In the genomic region with DNA sequence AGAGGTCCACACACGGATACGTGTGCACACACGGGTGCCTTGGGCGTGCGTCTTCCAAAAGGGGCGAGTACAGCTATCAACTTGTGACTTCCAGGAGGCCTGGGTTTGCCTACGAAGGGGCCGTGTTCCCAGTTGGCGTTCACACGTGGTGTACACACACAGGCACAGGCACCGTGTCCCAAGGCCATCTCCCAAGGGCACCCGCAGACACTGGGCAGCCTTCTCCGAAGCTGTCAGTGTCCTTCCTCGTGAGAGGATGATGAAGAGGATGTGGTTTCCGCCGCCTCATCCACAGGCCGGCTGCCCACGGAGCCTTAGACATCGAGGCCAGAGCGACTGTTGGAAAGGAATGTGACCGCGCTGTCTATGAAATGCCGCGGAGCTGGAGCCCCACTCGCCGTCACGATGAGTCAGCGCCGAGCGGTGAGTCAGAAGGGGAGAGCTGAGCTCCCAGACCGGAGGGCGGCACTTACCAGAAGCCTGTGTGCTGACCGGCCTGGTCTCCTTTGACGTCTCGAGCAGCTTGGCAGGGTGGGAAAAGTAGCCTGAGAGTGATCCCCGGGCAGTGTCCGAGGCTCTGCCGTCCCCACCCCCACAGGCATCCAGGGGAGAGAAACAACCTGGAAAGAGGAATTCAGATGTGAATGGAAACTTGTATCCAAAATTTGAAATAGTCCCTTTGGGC, we compare ENCODE assay signal across 1 cellular context.
TF ChIP-seq lines count a peak whose summit lies in the region.

No MANE protein-coding gene starts in this region.

TF ChIP-seq in K562, 482 proteins besides CTCF, POLR2A, EP300 and RAD21 (continued from another document and continues in another):
- peak; percentile 91 for TF ChIP-seq SMARCA4 (IDR thresholded peaks at IDR 0.05)
- TF ChIP-seq ZNF174 (CRISPR knock-in tag; IDR thresholded peaks at IDR 0.05), result no peak
- TF ChIP-seq, protein P1, sequence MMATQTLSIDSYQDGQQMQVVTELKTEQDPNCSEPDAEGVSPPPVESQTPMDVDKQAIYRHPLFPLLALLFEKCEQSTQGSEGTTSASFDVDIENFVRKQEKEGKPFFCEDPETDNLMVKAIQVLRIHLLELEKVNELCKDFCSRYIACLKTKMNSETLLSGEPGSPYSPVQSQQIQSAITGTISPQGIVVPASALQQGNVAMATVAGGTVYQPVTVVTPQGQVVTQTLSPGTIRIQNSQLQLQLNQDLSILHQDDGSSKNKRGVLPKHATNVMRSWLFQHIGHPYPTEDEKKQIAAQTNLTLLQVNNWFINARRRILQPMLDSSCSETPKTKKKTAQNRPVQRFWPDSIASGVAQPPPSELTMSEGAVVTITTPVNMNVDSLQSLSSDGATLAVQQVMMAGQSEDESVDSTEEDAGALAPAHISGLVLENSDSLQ (IDR thresholded peaks at IDR 0.05), result 0 out of 2 replicates have a peak, but pooled peaks have one; percentile 34
- no peak for TF ChIP-seq ZBTB1 (CRISPR knock-in tag; IDR thresholded peaks at IDR 0.05; ENCODE audit: borderline replicate concordance, low read depth)
- peak in 1 of 2 experiments; percentile 34; a peak in 1 of 4 replicates for TF ChIP-seq HDAC1 (IDR thresholded peaks at IDR 0.05)
- TF ChIP-seq RBFOX2 (IDR thresholded peaks at IDR 0.05; ENCODE audit: low read depth, low read length), result peak; percentile 59
- TF ChIP-seq, protein P2, sequence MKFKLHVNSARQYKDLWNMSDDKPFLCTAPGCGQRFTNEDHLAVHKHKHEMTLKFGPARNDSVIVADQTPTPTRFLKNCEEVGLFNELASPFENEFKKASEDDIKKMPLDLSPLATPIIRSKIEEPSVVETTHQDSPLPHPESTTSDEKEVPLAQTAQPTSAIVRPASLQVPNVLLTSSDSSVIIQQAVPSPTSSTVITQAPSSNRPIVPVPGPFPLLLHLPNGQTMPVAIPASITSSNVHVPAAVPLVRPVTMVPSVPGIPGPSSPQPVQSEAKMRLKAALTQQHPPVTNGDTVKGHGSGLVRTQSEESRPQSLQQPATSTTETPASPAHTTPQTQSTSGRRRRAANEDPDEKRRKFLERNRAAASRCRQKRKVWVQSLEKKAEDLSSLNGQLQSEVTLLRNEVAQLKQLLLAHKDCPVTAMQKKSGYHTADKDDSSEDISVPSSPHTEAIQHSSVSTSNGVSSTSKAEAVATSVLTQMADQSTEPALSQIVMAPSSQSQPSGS (CRISPR knock-in tag; IDR thresholded peaks at IDR 0.05), result peak; percentile 33; the same call in 1 of the 2 replicates
- peak; percentile 75 for TF ChIP-seq ATF7 (IDR thresholded peaks at IDR 0.05)
- TF ChIP-seq NFIC (IDR thresholded peaks at IDR 0.05), result peak; percentile 72
- TF ChIP-seq CBFB (CRISPR knock-in tag; IDR thresholded peaks at IDR 0.05), result 0 out of 2 replicates have a peak, but pooled peaks have one; percentile 35
- TF ChIP-seq PHF21A (IDR thresholded peaks at IDR 0.05; ENCODE audit: borderline replicate concordance, low read depth), result no peak
- TF ChIP-seq RB1 (IDR thresholded peaks at IDR 0.05; ENCODE audit: low read depth), result peak; percentile 48; the same call in 1 of the 2 replicates
- no peak for TF ChIP-seq KAT7 (CRISPR knock-in tag; IDR thresholded peaks at IDR 0.05; ENCODE audit: borderline replicate concordance)
- TF ChIP-seq CREM (IDR thresholded peaks at IDR 0.05; ENCODE audit: low read depth), result peak; percentile 86
- TF ChIP-seq, protein P3, sequence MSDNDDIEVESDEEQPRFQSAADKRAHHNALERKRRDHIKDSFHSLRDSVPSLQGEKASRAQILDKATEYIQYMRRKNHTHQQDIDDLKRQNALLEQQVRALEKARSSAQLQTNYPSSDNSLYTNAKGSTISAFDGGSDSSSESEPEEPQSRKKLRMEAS (CRISPR knock-in tag; IDR thresholded peaks at IDR 0.05), result peak; percentile 75
- no peak; the same call in 1 of the 2 replicates for TF ChIP-seq BACH1 (tag; IDR thresholded peaks at IDR 0.05)
- no peak for TF ChIP-seq PCBP2 (IDR thresholded peaks at IDR 0.05; ENCODE audit: low read depth, low read length, poor library complexity, severe bottlenecking)
- peak; percentile 94 for TF ChIP-seq C11orf30 (IDR thresholded peaks at IDR 0.05; ENCODE audit: low read depth)
- peak; percentile 51 for TF ChIP-seq POLR2G (IDR thresholded peaks at IDR 0.05; ENCODE audit: low read depth, low read length)
- TF ChIP-seq, protein P4, sequence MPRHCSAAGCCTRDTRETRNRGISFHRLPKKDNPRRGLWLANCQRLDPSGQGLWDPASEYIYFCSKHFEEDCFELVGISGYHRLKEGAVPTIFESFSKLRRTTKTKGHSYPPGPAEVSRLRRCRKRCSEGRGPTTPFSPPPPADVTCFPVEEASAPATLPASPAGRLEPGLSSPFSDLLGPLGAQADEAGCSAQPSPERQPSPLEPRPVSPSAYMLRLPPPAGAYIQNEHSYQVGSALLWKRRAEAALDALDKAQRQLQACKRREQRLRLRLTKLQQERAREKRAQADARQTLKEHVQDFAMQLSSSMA (CRISPR knock-in tag; IDR thresholded peaks at IDR 0.05), result no peak
- peak in 1 of 2 experiments; percentile 37; a peak in 2 of 4 replicates for TF ChIP-seq MAZ (CRISPR knock-in tag; conservative IDR thresholded peaks at IDR 0.05 in 1 of 2, IDR thresholded peaks at IDR 0.05 in 1 of 2)
- TF ChIP-seq, protein P5, sequence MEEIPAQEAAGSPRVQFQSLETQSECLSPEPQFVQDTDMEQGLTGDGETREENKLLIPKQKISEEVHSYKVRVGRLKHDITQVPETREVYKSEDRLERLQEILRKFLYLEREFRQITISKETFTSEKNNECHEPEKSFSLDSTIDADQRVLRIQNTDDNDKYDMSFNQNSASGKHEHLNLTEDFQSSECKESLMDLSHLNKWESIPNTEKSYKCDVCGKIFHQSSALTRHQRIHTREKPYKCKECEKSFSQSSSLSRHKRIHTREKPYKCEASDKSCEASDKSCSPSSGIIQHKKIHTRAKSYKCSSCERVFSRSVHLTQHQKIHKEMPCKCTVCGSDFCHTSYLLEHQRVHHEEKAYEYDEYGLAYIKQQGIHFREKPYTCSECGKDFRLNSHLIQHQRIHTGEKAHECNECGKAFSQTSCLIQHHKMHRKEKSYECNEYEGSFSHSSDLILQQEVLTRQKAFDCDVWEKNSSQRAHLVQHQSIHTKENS (CRISPR knock-in tag; IDR thresholded peaks at IDR 0.05), result no peak
- TF ChIP-seq, protein P6, sequence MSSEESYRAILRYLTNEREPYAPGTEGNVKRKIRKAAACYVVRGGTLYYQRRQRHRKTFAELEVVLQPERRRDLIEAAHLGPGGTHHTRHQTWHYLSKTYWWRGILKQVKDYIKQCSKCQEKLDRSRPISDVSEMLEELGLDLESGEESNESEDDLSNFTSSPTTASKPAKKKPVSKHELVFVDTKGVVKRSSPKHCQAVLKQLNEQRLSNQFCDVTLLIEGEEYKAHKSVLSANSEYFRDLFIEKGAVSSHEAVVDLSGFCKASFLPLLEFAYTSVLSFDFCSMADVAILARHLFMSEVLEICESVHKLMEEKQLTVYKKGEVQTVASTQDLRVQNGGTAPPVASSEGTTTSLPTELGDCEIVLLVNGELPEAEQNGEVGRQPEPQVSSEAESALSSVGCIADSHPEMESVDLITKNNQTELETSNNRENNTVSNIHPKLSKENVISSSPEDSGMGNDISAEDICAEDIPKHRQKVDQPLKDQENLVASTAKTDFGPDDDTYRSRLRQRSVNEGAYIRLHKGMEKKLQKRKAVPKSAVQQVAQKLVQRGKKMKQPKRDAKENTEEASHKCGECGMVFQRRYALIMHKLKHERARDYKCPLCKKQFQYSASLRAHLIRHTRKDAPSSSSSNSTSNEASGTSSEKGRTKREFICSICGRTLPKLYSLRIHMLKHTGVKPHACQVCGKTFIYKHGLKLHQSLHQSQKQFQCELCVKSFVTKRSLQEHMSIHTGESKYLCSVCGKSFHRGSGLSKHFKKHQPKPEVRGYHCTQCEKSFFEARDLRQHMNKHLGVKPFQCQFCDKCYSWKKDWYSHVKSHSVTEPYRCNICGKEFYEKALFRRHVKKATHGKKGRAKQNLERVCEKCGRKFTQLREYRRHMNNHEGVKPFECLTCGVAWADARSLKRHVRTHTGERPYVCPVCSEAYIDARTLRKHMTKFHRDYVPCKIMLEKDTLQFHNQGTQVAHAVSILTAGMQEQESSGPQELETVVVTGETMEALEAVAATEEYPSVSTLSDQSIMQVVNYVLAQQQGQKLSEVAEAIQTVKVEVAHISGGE (CRISPR knock-in tag; IDR thresholded peaks at IDR 0.05), result 0 out of 6 replicates have a peak, but pooled peaks of 1 of the 3 experiments have one; percentile 30
- TF ChIP-seq SMC3 (conservative IDR thresholded peaks at IDR 0.05; ENCODE audit: insufficient read depth, low read depth, low read length), result no peak
- TF ChIP-seq, protein P7, sequence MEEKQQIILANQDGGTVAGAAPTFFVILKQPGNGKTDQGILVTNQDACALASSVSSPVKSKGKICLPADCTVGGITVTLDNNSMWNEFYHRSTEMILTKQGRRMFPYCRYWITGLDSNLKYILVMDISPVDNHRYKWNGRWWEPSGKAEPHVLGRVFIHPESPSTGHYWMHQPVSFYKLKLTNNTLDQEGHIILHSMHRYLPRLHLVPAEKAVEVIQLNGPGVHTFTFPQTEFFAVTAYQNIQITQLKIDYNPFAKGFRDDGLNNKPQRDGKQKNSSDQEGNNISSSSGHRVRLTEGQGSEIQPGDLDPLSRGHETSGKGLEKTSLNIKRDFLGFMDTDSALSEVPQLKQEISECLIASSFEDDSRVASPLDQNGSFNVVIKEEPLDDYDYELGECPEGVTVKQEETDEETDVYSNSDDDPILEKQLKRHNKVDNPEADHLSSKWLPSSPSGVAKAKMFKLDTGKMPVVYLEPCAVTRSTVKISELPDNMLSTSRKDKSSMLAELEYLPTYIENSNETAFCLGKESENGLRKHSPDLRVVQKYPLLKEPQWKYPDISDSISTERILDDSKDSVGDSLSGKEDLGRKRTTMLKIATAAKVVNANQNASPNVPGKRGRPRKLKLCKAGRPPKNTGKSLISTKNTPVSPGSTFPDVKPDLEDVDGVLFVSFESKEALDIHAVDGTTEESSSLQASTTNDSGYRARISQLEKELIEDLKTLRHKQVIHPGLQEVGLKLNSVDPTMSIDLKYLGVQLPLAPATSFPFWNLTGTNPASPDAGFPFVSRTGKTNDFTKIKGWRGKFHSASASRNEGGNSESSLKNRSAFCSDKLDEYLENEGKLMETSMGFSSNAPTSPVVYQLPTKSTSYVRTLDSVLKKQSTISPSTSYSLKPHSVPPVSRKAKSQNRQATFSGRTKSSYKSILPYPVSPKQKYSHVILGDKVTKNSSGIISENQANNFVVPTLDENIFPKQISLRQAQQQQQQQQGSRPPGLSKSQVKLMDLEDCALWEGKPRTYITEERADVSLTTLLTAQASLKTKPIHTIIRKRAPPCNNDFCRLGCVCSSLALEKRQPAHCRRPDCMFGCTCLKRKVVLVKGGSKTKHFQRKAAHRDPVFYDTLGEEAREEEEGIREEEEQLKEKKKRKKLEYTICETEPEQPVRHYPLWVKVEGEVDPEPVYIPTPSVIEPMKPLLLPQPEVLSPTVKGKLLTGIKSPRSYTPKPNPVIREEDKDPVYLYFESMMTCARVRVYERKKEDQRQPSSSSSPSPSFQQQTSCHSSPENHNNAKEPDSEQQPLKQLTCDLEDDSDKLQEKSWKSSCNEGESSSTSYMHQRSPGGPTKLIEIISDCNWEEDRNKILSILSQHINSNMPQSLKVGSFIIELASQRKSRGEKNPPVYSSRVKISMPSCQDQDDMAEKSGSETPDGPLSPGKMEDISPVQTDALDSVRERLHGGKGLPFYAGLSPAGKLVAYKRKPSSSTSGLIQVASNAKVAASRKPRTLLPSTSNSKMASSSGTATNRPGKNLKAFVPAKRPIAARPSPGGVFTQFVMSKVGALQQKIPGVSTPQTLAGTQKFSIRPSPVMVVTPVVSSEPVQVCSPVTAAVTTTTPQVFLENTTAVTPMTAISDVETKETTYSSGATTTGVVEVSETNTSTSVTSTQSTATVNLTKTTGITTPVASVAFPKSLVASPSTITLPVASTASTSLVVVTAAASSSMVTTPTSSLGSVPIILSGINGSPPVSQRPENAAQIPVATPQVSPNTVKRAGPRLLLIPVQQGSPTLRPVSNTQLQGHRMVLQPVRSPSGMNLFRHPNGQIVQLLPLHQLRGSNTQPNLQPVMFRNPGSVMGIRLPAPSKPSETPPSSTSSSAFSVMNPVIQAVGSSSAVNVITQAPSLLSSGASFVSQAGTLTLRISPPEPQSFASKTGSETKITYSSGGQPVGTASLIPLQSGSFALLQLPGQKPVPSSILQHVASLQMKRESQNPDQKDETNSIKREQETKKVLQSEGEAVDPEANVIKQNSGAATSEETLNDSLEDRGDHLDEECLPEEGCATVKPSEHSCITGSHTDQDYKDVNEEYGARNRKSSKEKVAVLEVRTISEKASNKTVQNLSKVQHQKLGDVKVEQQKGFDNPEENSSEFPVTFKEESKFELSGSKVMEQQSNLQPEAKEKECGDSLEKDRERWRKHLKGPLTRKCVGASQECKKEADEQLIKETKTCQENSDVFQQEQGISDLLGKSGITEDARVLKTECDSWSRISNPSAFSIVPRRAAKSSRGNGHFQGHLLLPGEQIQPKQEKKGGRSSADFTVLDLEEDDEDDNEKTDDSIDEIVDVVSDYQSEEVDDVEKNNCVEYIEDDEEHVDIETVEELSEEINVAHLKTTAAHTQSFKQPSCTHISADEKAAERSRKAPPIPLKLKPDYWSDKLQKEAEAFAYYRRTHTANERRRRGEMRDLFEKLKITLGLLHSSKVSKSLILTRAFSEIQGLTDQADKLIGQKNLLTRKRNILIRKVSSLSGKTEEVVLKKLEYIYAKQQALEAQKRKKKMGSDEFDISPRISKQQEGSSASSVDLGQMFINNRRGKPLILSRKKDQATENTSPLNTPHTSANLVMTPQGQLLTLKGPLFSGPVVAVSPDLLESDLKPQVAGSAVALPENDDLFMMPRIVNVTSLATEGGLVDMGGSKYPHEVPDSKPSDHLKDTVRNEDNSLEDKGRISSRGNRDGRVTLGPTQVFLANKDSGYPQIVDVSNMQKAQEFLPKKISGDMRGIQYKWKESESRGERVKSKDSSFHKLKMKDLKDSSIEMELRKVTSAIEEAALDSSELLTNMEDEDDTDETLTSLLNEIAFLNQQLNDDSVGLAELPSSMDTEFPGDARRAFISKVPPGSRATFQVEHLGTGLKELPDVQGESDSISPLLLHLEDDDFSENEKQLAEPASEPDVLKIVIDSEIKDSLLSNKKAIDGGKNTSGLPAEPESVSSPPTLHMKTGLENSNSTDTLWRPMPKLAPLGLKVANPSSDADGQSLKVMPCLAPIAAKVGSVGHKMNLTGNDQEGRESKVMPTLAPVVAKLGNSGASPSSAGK (IDR thresholded peaks at IDR 0.05), result peak; percentile 96
- peak; percentile 68; the same call in 1 of the 2 replicates for TF ChIP-seq ZBTB17 (CRISPR knock-in tag; IDR thresholded peaks at IDR 0.05)
- peak; percentile 68 for TF ChIP-seq E2F3 (CRISPR knock-in tag; IDR thresholded peaks at IDR 0.05)
- TF ChIP-seq, protein P8, sequence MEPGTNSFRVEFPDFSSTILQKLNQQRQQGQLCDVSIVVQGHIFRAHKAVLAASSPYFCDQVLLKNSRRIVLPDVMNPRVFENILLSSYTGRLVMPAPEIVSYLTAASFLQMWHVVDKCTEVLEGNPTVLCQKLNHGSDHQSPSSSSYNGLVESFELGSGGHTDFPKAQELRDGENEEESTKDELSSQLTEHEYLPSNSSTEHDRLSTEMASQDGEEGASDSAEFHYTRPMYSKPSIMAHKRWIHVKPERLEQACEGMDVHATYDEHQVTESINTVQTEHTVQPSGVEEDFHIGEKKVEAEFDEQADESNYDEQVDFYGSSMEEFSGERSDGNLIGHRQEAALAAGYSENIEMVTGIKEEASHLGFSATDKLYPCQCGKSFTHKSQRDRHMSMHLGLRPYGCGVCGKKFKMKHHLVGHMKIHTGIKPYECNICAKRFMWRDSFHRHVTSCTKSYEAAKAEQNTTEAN (CRISPR knock-in tag; IDR thresholded peaks at IDR 0.05), result no peak
- TF ChIP-seq NCOA6 (IDR thresholded peaks at IDR 0.05), result peak; percentile 90
